ENCODE assay signal across 1 cellular context in genomic region chr20:52234302-52235045, GRCh38.
TF ChIP-seq lines count a peak whose summit lies in the region.

No MANE protein-coding gene starts in this region.

TF ChIP-seq in HepG2, 621 proteins besides CTCF, POLR2A, EP300 and RAD21 (continued from another document and continues in another):
- no peak for TF ChIP-seq ZNF276 (CRISPR knock-in tag; IDR thresholded peaks at IDR 0.05; ENCODE audit: low read depth)
- no peak for TF ChIP-seq POGK (CRISPR knock-in tag; conservative IDR thresholded peaks at IDR 0.05)
- no peak for TF ChIP-seq TIGD3 (CRISPR knock-in tag; IDR thresholded peaks at IDR 0.05; ENCODE audit: borderline replicate concordance)
- no peak for TF ChIP-seq ZNF567 (CRISPR knock-in tag; IDR thresholded peaks at IDR 0.05; ENCODE audit: borderline replicate concordance)
- peak; percentile 98 for TF ChIP-seq EHMT2 (IDR thresholded peaks at IDR 0.05; ENCODE audit: borderline replicate concordance, low read depth, low read length)
- no peak for TF ChIP-seq SRSF1 (optimal IDR thresholded peaks at IDR 0.05; ENCODE audit: low read depth, low read length)
- no peak for TF ChIP-seq ZFP37 (CRISPR knock-in tag; IDR thresholded peaks at IDR 0.05; ENCODE audit: borderline replicate concordance)
- TF ChIP-seq FOXO1 (CRISPR knock-in tag; IDR thresholded peaks at IDR 0.05) = peak; percentile 45; the same call in 1 of the 2 replicates
- TF ChIP-seq FOXJ3 (CRISPR knock-in tag; IDR thresholded peaks at IDR 0.05; ENCODE audit: borderline replicate concordance) = no peak
- no peak for TF ChIP-seq JDP2 (CRISPR knock-in tag; IDR thresholded peaks at IDR 0.05; ENCODE audit: borderline replicate concordance)
- peak; percentile 55; the same call in 1 of the 2 replicates for TF ChIP-seq FOXA3 (CRISPR knock-in tag; IDR thresholded peaks at IDR 0.05)
- TF ChIP-seq HNRNPH1 (optimal IDR thresholded peaks at IDR 0.05; ENCODE audit: low read depth, low read length) = no peak
- TF ChIP-seq SOX13 (IDR thresholded peaks at IDR 0.05) = peak; percentile 56
- peak in 1 of 2 experiments; percentile 76; a peak in 2 of 4 replicates for TF ChIP-seq SOX13 (CRISPR knock-in tag; conservative IDR thresholded peaks at IDR 0.05 in 1 of 2, IDR thresholded peaks at IDR 0.05 in 1 of 2)
- peak; percentile 59; the same call in 1 of the 2 replicates for TF ChIP-seq HNF4G (IDR thresholded peaks at IDR 0.05; ENCODE audit: borderline replicate concordance, low read depth, low read length)
- no peak for TF ChIP-seq HNF4G (CRISPR knock-in tag; IDR thresholded peaks at IDR 0.05; ENCODE audit: borderline replicate concordance, low read depth)
- 0 out of 2 replicates have a peak, but pooled peaks have one; percentile 57 for TF ChIP-seq ATF3 (CRISPR knock-in tag; IDR thresholded peaks at IDR 0.05)
- TF ChIP-seq ZNF20 (CRISPR knock-in tag; IDR thresholded peaks at IDR 0.05) = no peak
- TF ChIP-seq ZNF264 (CRISPR knock-in tag; IDR thresholded peaks at IDR 0.05) = peak; percentile 36; the same call in 1 of the 2 replicates
- TF ChIP-seq ZHX2 (IDR thresholded peaks at IDR 0.05; ENCODE audit: low read depth) = no peak
- TF ChIP-seq ZHX2 (CRISPR knock-in tag; IDR thresholded peaks at IDR 0.05; ENCODE audit: borderline replicate concordance) = no peak
- TF ChIP-seq IRX3 (CRISPR knock-in tag; IDR thresholded peaks at IDR 0.05; ENCODE audit: borderline replicate concordance, low read depth) = no peak
- no peak for TF ChIP-seq ZNF883 (CRISPR knock-in tag; IDR thresholded peaks at IDR 0.05; ENCODE audit: not compliant biosample characterization)
- TF ChIP-seq GRHL1 (CRISPR knock-in tag; conservative IDR thresholded peaks at IDR 0.05) = no peak
- TF ChIP-seq FOSL1 (CRISPR knock-in tag; IDR thresholded peaks at IDR 0.05; ENCODE audit: borderline replicate concordance) = no peak
- TF ChIP-seq GATAD2A (CRISPR knock-in tag; IDR thresholded peaks at IDR 0.05) = peak; percentile 71
- peak; percentile 98 to 99 for TF ChIP-seq MAFK (conservative IDR thresholded peaks at IDR 0.05 in 1 of 2, IDR thresholded peaks at IDR 0.05 in 1 of 2; ENCODE audit: low read length in 2 of 2)
- no peak for TF ChIP-seq IKZF1 (IDR thresholded peaks at IDR 0.05)
- TF ChIP-seq PPARG (CRISPR knock-in tag; conservative IDR thresholded peaks at IDR 0.05) = peak; percentile 52
- TF ChIP-seq TBL1XR1 (IDR thresholded peaks at IDR 0.05; ENCODE audit: borderline replicate concordance, low read length, partially characterized antibody) = peak; percentile 72
- no peak for TF ChIP-seq NCOA5 (CRISPR knock-in tag; IDR thresholded peaks at IDR 0.05)
- peak; percentile 73; the same call in 1 of the 2 replicates for TF ChIP-seq YEATS2 (CRISPR knock-in tag; IDR thresholded peaks at IDR 0.05; ENCODE audit: borderline replicate concordance)
- no peak for TF ChIP-seq ZNF24 (IDR thresholded peaks at IDR 0.05)
- TF ChIP-seq ZFP82 (CRISPR knock-in tag; IDR thresholded peaks at IDR 0.05; ENCODE audit: borderline replicate concordance) = no peak
- TF ChIP-seq CSRNP2 (CRISPR knock-in tag; conservative IDR thresholded peaks at IDR 0.05; ENCODE audit: low read depth) = no peak
- TF ChIP-seq PCBP1 (IDR thresholded peaks at IDR 0.05; ENCODE audit: borderline replicate concordance, low read depth, low read length) = no peak
- TF ChIP-seq ISX (CRISPR knock-in tag; conservative IDR thresholded peaks at IDR 0.05) = no peak
- TF ChIP-seq HOMEZ (CRISPR knock-in tag; IDR thresholded peaks at IDR 0.05; ENCODE audit: low read depth) = peak; percentile 94
- peak; percentile 88 for TF ChIP-seq FOSL2 (CRISPR knock-in tag; IDR thresholded peaks at IDR 0.05)
- no peak for TF ChIP-seq SMAD1 (CRISPR knock-in tag; IDR thresholded peaks at IDR 0.05; ENCODE audit: borderline replicate concordance, low read depth)
- TF ChIP-seq ZFY (CRISPR knock-in tag; IDR thresholded peaks at IDR 0.05) = peak; percentile 43; the same call in 1 of the 2 replicates
- TF ChIP-seq ZNF296 (CRISPR knock-in tag; conservative IDR thresholded peaks at IDR 0.05) = no peak
- peak; percentile 56; the same call in 1 of the 2 replicates for TF ChIP-seq ARID3A (IDR thresholded peaks at IDR 0.05; ENCODE audit: low read depth, low read length)
- TF ChIP-seq MED1 (CRISPR knock-in tag; IDR thresholded peaks at IDR 0.05) = peak; percentile 85
- TF ChIP-seq MIXL1 (CRISPR knock-in tag; IDR thresholded peaks at IDR 0.05) = 0 out of 2 replicates have a peak, but pooled peaks have one; percentile 14
- TF ChIP-seq CC2D1A (CRISPR knock-in tag; IDR thresholded peaks at IDR 0.05) = no peak
- TF ChIP-seq PAF1 (CRISPR knock-in tag; IDR thresholded peaks at IDR 0.05) = no peak
- peak; percentile 86 for TF ChIP-seq NR2F6 (IDR thresholded peaks at IDR 0.05)
- TF ChIP-seq NR2F6 (CRISPR knock-in tag; IDR thresholded peaks at IDR 0.05) = peak; percentile 90
- TF ChIP-seq RFX5 (IDR thresholded peaks at IDR 0.05; ENCODE audit: low read depth, low read length) = 0 out of 2 replicates have a peak, but pooled peaks have one; percentile 18
